ENCODE assay signal across 1 cellular context in the genomic region with DNA sequence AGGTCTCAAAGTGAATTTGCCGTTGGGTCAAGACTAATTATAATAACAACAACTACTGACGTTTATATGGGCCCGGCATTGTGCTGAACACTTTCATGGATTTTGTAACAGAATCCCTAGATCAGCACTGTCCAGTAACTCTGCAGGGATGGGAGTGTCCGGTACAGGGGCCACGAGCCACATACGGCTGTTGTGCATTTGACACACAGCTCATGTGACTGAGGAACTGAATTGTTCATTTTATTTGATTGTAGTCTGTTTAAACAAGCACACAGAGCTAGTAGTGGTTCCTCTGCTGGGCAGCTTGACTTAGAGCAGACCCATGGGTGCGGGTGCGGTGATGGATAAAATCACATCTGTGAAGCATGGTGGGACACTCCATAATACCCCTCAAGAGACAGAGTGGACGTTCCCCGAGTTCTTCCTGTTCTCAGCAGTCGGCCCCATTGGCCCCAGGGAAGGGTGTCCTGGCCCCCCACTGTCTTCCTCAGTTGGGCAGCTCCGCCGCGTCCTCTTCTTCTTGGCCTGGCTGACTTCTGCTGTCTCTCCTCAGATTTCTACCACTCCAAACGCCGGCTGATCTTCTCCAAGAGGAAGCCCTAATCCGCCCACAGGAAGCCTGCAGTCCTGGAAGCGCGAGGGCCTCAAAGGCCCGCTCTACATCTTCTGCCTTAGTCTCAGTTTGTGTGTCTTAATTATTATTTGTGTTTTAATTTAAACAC.
TF ChIP-seq lines count a peak whose summit lies in the region.

No MANE protein-coding gene starts in this region.

TF ChIP-seq in GM23338, 12 proteins besides CTCF, POLR2A, EP300 and RAD21 (continued from another document):
- TF ChIP-seq, protein P1, sequence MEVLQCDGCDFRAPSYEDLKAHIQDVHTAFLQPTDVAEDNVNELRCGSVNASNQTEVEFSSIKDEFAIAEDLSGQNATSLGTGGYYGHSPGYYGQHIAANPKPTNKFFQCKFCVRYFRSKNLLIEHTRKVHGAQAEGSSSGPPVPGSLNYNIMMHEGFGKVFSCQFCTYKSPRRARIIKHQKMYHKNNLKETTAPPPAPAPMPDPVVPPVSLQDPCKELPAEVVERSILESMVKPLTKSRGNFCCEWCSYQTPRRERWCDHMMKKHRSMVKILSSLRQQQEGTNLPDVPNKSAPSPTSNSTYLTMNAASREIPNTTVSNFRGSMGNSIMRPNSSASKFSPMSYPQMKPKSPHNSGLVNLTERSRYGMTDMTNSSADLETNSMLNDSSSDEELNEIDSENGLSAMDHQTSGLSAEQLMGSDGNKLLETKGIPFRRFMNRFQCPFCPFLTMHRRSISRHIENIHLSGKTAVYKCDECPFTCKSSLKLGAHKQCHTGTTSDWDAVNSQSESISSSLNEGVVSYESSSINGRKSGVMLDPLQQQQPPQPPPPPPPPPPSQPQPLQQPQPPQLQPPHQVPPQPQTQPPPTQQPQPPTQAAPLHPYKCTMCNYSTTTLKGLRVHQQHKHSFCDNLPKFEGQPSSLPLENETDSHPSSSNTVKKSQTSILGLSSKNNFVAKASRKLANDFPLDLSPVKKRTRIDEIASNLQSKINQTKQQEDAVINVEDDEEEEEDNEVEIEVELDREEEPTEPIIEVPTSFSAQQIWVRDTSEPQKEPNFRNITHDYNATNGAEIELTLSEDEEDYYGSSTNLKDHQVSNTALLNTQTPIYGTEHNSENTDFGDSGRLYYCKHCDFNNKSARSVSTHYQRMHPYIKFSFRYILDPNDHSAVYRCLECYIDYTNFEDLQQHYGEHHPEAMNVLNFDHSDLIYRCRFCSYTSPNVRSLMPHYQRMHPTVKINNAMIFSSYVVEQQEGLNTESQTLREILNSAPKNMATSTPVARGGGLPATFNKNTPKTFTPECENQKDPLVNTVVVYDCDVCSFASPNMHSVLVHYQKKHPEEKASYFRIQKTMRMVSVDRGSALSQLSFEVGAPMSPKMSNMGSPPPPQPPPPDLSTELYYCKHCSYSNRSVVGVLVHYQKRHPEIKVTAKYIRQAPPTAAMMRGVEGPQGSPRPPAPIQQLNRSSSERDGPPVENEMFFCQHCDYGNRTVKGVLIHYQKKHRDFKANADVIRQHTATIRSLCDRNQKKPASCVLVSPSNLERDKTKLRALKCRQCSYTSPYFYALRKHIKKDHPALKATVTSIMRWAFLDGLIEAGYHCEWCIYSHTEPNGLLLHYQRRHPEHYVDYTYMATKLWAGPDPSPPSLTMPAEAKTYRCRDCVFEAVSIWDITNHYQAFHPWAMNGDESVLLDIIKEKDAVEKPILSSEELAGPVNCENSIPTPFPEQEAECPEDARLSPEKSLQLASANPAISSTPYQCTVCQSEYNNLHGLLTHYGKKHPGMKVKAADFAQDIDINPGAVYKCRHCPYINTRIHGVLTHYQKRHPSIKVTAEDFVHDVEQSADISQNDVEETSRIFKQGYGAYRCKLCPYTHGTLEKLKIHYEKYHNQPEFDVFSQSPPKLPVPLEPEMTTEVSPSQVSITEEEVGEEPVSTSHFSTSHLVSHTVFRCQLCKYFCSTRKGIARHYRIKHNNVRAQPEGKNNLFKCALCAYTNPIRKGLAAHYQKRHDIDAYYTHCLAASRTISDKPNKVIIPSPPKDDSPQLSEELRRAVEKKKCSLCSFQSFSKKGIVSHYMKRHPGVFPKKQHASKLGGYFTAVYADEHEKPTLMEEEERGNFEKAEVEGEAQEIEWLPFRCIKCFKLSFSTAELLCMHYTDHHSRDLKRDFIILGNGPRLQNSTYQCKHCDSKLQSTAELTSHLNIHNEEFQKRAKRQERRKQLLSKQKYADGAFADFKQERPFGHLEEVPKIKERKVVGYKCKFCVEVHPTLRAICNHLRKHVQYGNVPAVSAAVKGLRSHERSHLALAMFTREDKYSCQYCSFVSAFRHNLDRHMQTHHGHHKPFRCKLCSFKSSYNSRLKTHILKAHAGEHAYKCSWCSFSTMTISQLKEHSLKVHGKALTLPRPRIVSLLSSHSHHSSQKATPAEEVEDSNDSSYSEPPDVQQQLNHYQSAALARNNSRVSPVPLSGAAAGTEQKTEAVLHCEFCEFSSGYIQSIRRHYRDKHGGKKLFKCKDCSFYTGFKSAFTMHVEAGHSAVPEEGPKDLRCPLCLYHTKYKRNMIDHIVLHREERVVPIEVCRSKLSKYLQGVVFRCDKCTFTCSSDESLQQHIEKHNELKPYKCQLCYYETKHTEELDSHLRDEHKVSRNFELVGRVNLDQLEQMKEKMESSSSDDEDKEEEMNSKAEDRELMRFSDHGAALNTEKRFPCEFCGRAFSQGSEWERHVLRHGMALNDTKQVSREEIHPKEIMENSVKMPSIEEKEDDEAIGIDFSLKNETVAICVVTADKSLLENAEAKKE (CRISPR knock-in tag; IDR thresholded peaks at IDR 0.05), result no peak
- TF ChIP-seq POLR2AphosphoS5 (IDR thresholded peaks at IDR 0.05; ENCODE audit: low read depth) (no peak), STAT1 (IDR thresholded peaks at IDR 0.05; ENCODE audit: unreplicated experiment) (no peak), ZNF331 (CRISPR knock-in tag; IDR thresholded peaks at IDR 0.05; ENCODE audit: low read depth) (no peak)
- TF ChIP-seq, protein P2, sequence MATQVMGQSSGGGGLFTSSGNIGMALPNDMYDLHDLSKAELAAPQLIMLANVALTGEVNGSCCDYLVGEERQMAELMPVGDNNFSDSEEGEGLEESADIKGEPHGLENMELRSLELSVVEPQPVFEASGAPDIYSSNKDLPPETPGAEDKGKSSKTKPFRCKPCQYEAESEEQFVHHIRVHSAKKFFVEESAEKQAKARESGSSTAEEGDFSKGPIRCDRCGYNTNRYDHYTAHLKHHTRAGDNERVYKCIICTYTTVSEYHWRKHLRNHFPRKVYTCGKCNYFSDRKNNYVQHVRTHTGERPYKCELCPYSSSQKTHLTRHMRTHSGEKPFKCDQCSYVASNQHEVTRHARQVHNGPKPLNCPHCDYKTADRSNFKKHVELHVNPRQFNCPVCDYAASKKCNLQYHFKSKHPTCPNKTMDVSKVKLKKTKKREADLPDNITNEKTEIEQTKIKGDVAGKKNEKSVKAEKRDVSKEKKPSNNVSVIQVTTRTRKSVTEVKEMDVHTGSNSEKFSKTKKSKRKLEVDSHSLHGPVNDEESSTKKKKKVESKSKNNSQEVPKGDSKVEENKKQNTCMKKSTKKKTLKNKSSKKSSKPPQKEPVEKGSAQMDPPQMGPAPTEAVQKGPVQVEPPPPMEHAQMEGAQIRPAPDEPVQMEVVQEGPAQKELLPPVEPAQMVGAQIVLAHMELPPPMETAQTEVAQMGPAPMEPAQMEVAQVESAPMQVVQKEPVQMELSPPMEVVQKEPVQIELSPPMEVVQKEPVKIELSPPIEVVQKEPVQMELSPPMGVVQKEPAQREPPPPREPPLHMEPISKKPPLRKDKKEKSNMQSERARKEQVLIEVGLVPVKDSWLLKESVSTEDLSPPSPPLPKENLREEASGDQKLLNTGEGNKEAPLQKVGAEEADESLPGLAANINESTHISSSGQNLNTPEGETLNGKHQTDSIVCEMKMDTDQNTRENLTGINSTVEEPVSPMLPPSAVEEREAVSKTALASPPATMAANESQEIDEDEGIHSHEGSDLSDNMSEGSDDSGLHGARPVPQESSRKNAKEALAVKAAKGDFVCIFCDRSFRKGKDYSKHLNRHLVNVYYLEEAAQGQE (IDR thresholded peaks at IDR 0.05; ENCODE audit: unreplicated experiment), result no peak
